In genomic region chr5:156497816-156498215, GRCh38 we compare ENCODE assay signal across 15 cellular contexts.
DNase-seq lines count a peak whose midpoint lies in the region; ATAC-seq and TF ChIP-seq lines count a peak whose summit lies in the region.
"Had no signal": no experiment of that assay in that cellular context is flagged by ENCODE, and none has a peak within 500 bp of the region (broad histone marks: within the 10 kb centered on the region; RNA-seq: fewer than 3 reads in every experiment).

No MANE protein-coding gene starts in this region.

- no peaks in the 10 kb centered on the region for H3K27me3 Mint-ChIP-seq in neural progenitor cell (ENCODE audit: insufficient read depth, low read depth)

- H3K4me1 Mint-ChIP-seq in neural progenitor cell = peaks cover 18% of the 10 kb centered on the region

- H3K4me2 ChIP-seq in neural progenitor cell = no peak overlapping the region
- H3K4me2 ChIP-seq: hepatocyte had no signal

- no peak overlapping the region for H3K27ac ChIP-seq in neural progenitor cell
- H3K27ac ChIP-seq: cardiac muscle cell, hepatocyte had no signal

- peak; percentile 47 for ATAC-seq in GM18511 (IDR thresholded peaks at IDR 0.05; ENCODE audit: unreplicated experiment)
- peak; percentile 54 for ATAC-seq in SK-N-SH treated with all-trans-retinoic acid at 6 μM for 48 hours
- peak; percentile 63 for ATAC-seq in left ventricle myocardium superior
- no peak for ATAC-seq in GM21786 (IDR thresholded peaks at IDR 0.05; ENCODE audit: unreplicated experiment)
- no peak for ATAC-seq in HG03469 (IDR thresholded peaks at IDR 0.05; ENCODE audit: unreplicated experiment)

- H3F3A ChIP-seq in neural progenitor cell (ENCODE audit: low read depth) = no peaks in the 10 kb centered on the region

- no peaks in the 10 kb centered on the region for H3K9me3 Mint-ChIP-seq in neural progenitor cell
- H3K9me3 Mint-ChIP-seq: activated naive CD4-positive, alpha-beta T cell treated with anti-CD3 and anti-CD28 coated beads for 36 hours had no signal

- no peak for TF ChIP-seq CTCF in neural progenitor cell (IDR thresholded peaks at IDR 0.05)

- H3K4me3 ChIP-seq in neural progenitor cell = no peak overlapping the region
- H3K4me3 ChIP-seq: cardiac muscle cell, hepatocyte, lung had no signal

- no peak overlapping the region for H3K9ac ChIP-seq in neural progenitor cell

- no peaks in the 10 kb centered on the region for H4K20me1 ChIP-seq in neural progenitor cell (ENCODE audit: low read depth)

- H3K4me3 Mint-ChIP-seq in neural progenitor cell = no peak overlapping the region
- H3K4me3 Mint-ChIP-seq: activated naive CD4-positive, alpha-beta T cell treated with anti-CD3 and anti-CD28 coated beads for 36 hours had no signal

- peaks cover 9% of the 10 kb centered on the region for H3K4me1 ChIP-seq in neural progenitor cell

- DNase-seq in left ventricle myocardium superior = no peak
- DNase-seq in renal cortical epithelial cell (ENCODE audit: low read depth) = peak; percentile 14
- DNase-seq in neural progenitor cell (ENCODE audit: low spot score) = no peak
- DNase-seq in foreskin melanocyte = no peak
- DNase-seq: activated naive CD4-positive, alpha-beta T cell treated with anti-CD3 and anti-CD28 coated beads for 36 hours; DMS79; NCI-H187 treated with DMSO at 0.1 percent for 48 hours; NCI-H774 had no signal

- H3K36me3 ChIP-seq in neural progenitor cell = no peaks in the 10 kb centered on the region
- H3K36me3 ChIP-seq: cardiac muscle cell had no signal

- intact Hi-C loops in left ventricle myocardium superior (cut with micrococcal nuclease) = no loop called here

- H3K79me2 ChIP-seq in neural progenitor cell (ENCODE audit: low read depth) = no peaks in the 10 kb centered on the region
- H3K79me2 ChIP-seq: hepatocyte had no signal

- H3K27me3 ChIP-seq in neural progenitor cell = no peaks in the 10 kb centered on the region
- H3K27me3 ChIP-seq: cardiac muscle cell, hepatocyte had no signal

- H3K27ac Mint-ChIP-seq in neural progenitor cell = no peak overlapping the region
- H3K27ac Mint-ChIP-seq: activated naive CD4-positive, alpha-beta T cell treated with anti-CD3 and anti-CD28 coated beads for 36 hours had no signal

- H3K36me3 Mint-ChIP-seq in neural progenitor cell = no peaks in the 10 kb centered on the region

- no peak overlapping the region for H2AFZ ChIP-seq in neural progenitor cell (replicated peaks)
- H2AFZ ChIP-seq: hepatocyte had no signal

- no peaks in the 10 kb centered on the region for H3K9me3 ChIP-seq in neural progenitor cell (ENCODE audit: low read depth)

TF ChIP-seq in SK-N-SH treated with all-trans-retinoic acid at 6 μM for 48 hours, 23 proteins besides CTCF, POLR2A, EP300 and RAD21 (continues in another document):
- TF ChIP-seq ZFP30 (CRISPR knock-in tag; IDR thresholded peaks at IDR 0.05) (0 out of 2 replicates have a peak, but pooled peaks have one; percentile 19), PPARA (CRISPR knock-in tag; IDR thresholded peaks at IDR 0.05; ENCODE audit: borderline replicate concordance) (no peak), ZFP3 (CRISPR knock-in tag; IDR thresholded peaks at IDR 0.05) (peak; percentile 63), TOX (CRISPR knock-in tag; IDR thresholded peaks at IDR 0.05; ENCODE audit: borderline replicate concordance) (0 out of 2 replicates have a peak, but pooled peaks have one; percentile 30), TCF4 (CRISPR knock-in tag; IDR thresholded peaks at IDR 0.05; ENCODE audit: borderline replicate concordance) (peak; percentile 81; the same call in 1 of the 2 replicates), CSDC2 (CRISPR knock-in tag; IDR thresholded peaks at IDR 0.05) (no peak), RARB (CRISPR knock-in tag; IDR thresholded peaks at IDR 0.05) (no peak), ZC3H10 (CRISPR knock-in tag; IDR thresholded peaks at IDR 0.05) (peak; percentile 47; the same call in 1 of the 2 replicates), SNAI2 (CRISPR knock-in tag; IDR thresholded peaks at IDR 0.05) (peak; percentile 85), GLIS3 (CRISPR knock-in tag; IDR thresholded peaks at IDR 0.05) (0 out of 2 replicates have a peak, but pooled peaks have one; percentile 43), ZNF70 (CRISPR knock-in tag; IDR thresholded peaks at IDR 0.05) (no peak), OSR1 (CRISPR knock-in tag; IDR thresholded peaks at IDR 0.05) (no peak), CSRNP3 (CRISPR knock-in tag; IDR thresholded peaks at IDR 0.05) (peak; percentile 56; the same call in 1 of the 2 replicates), ZNF8 (CRISPR knock-in tag; IDR thresholded peaks at IDR 0.05) (no peak), ARNTL (CRISPR knock-in tag; IDR thresholded peaks at IDR 0.05; ENCODE audit: borderline replicate concordance, low read depth) (no peak), BACH2 (CRISPR knock-in tag; IDR thresholded peaks at IDR 0.05; ENCODE audit: borderline replicate concordance) (no peak), ZNF565 (CRISPR knock-in tag; conservative IDR thresholded peaks at IDR 0.05; ENCODE audit: low read depth) (0 out of 2 replicates have a peak, but pooled peaks have one; percentile 24), ESRRG (CRISPR knock-in tag; IDR thresholded peaks at IDR 0.05) (peak; percentile 91), ISL1 (CRISPR knock-in tag; IDR thresholded peaks at IDR 0.05) (peak; percentile 97), TSHZ2 (CRISPR knock-in tag; IDR thresholded peaks at IDR 0.05) (peak; percentile 83)
- TF ChIP-seq, protein P1, sequence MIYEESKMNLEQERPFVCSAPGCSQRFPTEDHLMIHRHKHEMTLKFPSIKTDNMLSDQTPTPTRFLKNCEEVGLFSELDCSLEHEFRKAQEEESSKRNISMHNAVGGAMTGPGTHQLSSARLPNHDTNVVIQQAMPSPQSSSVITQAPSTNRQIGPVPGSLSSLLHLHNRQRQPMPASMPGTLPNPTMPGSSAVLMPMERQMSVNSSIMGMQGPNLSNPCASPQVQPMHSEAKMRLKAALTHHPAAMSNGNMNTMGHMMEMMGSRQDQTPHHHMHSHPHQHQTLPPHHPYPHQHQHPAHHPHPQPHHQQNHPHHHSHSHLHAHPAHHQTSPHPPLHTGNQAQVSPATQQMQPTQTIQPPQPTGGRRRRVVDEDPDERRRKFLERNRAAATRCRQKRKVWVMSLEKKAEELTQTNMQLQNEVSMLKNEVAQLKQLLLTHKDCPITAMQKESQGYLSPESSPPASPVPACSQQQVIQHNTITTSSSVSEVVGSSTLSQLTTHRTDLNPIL (CRISPR knock-in tag; IDR thresholded peaks at IDR 0.05; ENCODE audit: low read depth) = peak; percentile 88
- TF ChIP-seq, protein P2, sequence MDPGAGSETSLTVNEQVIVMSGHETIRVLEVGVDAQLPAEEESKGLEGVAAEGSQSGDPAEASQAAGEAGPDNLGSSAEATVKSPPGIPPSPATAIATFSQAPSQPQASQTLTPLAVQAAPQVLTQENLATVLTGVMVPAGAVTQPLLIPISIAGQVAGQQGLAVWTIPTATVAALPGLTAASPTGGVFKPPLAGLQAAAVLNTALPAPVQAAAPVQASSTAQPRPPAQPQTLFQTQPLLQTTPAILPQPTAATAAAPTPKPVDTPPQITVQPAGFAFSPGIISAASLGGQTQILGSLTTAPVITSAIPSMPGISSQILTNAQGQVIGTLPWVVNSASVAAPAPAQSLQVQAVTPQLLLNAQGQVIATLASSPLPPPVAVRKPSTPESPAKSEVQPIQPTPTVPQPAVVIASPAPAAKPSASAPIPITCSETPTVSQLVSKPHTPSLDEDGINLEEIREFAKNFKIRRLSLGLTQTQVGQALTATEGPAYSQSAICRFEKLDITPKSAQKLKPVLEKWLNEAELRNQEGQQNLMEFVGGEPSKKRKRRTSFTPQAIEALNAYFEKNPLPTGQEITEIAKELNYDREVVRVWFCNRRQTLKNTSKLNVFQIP (CRISPR knock-in tag; IDR thresholded peaks at IDR 0.05; ENCODE audit: borderline replicate concordance, low read depth) = no peak

Comparison
In these comparisons a context has a peak if more than half of its experiments do, and no peak if none do; other contexts are left out.
1. ATAC-seq: peak in GM18511 (single experiment), SK-N-SH treated with all-trans-retinoic acid at 6 μM for 48 hours (single experiment) and left ventricle myocardium superior (single experiment); none in GM21786 (single experiment) and HG03469 (single experiment).